8 cellular contexts compared by ENCODE assay signal in genomic region chr15:74995779-74996765, GRCh38. TPM values are rescaled to one million over a fixed set of nuclear protein-coding genes. Genes with fewer than 3 reads are reported as not detected.
DNase-seq lines count a peak whose midpoint lies in the region; ATAC-seq and TF ChIP-seq lines count a peak whose summit lies in the region.

No MANE protein-coding gene starts in this region.

- peak; percentile 86 for DNase-seq in H7
- peak; percentile 48 for DNase-seq in NCI-H524 treated with DMSO at 0.1 percent for 48 hours (lab: John Stamatoyannopoulos, UW)
- DNase-seq in cerebellar cortex (ENCODE audit: low spot score): peak; percentile 80
- no peak for DNase-seq in mesenchymal stem cell
- DNase-seq in tibial nerve (ENCODE audit: low spot score in 2 of 2): no peak
- DNase-seq in GF-D8 (lab: John Stamatoyannopoulos, UW): no peak

- peak overlapping the region in 1 of 2 experiments; percentile 63 for H3K23ac ChIP-seq in mesenchymal stem cell (ENCODE audit: low read length in 2 of 2)

- H3K79me1 ChIP-seq in mesenchymal stem cell (replicated peaks; ENCODE audit: low read length, poor library complexity, severe bottlenecking): no peaks in the 10 kb centered on the region

- peaks cover 15% of the 10 kb centered on the region; the same call in 1 of the 2 replicates for H3K27me3 ChIP-seq in H7 (ENCODE audit: control insufficient read depth, insufficient read depth, low read length)
- peaks cover 27 to 35% of the 10 kb centered on the region in 2 experiments for H3K27me3 ChIP-seq in mesenchymal stem cell (ENCODE audit: control insufficient read depth in 1 of 2, insufficient read depth in 1 of 2, low read length in 2 of 2)
- no peaks in the 10 kb centered on the region for H3K27me3 ChIP-seq in tibial nerve

- no peak overlapping the region for H3K14ac ChIP-seq in mesenchymal stem cell (ENCODE audit: low read length in 2 of 2)

- H3K4me3 ChIP-seq in H7 (ENCODE audit: insufficient read depth, low read depth, low read length) (peak overlapping the region; percentile 79), mesenchymal stem cell (ENCODE audit: insufficient read depth in 1 of 2, low read depth in 1 of 2, low read length in 2 of 2) (peak overlapping the region; percentile 81 to 89), tibial nerve (peak overlapping the region; percentile 39 to 86 (median 64))

- peaks cover 15% of the 10 kb centered on the region for H3K4me1 ChIP-seq in mesenchymal stem cell (ENCODE audit: control insufficient read depth, insufficient read depth, low read depth, low read length)
- H3K4me1 ChIP-seq in tibial nerve: peaks cover 0 to 28% (median 9%) of the 10 kb centered on the region in 4 donors

- peak overlapping the region; percentile 3 for H2AFZ ChIP-seq in mesenchymal stem cell (ENCODE audit: low read depth, low read length)

- no peak overlapping the region for H2BK12ac ChIP-seq in mesenchymal stem cell (ENCODE audit: low read length in 2 of 2)

- H3K27ac ChIP-seq in mesenchymal stem cell (ENCODE audit: low read length, poor library complexity, severe bottlenecking): no peak overlapping the region
- H3K27ac ChIP-seq in tibial nerve: peak overlapping the region in 1 of 4 donors; percentile 66

- peak overlapping the region; percentile 89 for H3K4me2 ChIP-seq in mesenchymal stem cell (ENCODE audit: low read length, poor library complexity, severe bottlenecking)

- H3K36me3 ChIP-seq in H7 (replicated peaks; ENCODE audit: control insufficient read depth, insufficient read depth, low read length) (no peaks in the 10 kb centered on the region), mesenchymal stem cell (ENCODE audit: control insufficient read depth in 1 of 2, insufficient read depth in 2 of 2, low read depth in 1 of 2, low read length in 2 of 2) (no peaks in the 10 kb centered on the region), tibial nerve (no peaks in the 10 kb centered on the region)

- H3K4ac ChIP-seq in mesenchymal stem cell (ENCODE audit: low read depth in 1 of 2, low read length in 2 of 2): no peak overlapping the region

- WGBS in mesenchymal stem cell: 11% methylated on average over 42 of the region's 42 CpGs
- WGBS in tibial nerve, 2 donors: 7 to 11% methylated on average over 21 to 23 of the region's 42 CpGs

- ATAC-seq in activated CD4-positive, CD25-positive, alpha-beta regulatory T cell treated with anti-CD3 and anti-CD28 coated beads, Interleukin-2, amount 50 U/mL, for 24 hours: no peak
- ATAC-seq in GM21423 (IDR thresholded peaks at IDR 0.05; ENCODE audit: unreplicated experiment): no peak

- H3K9me3 ChIP-seq in mesenchymal stem cell (ENCODE audit: control insufficient read depth, low read length) (peaks cover 8% of the 10 kb centered on the region), tibial nerve (no peaks in the 10 kb centered on the region)

- no peak for TF ChIP-seq POLR2A in tibial nerve (IDR thresholded peaks at IDR 0.05)

- no peak for TF ChIP-seq EP300 in tibial nerve (IDR thresholded peaks at IDR 0.05)

- H2BK5ac ChIP-seq in mesenchymal stem cell (ENCODE audit: low read depth, low read length, poor library complexity, severe bottlenecking): no peak overlapping the region

- no peak for TF ChIP-seq CTCF in tibial nerve (IDR thresholded peaks at IDR 0.05)

- H4K8ac ChIP-seq in mesenchymal stem cell (ENCODE audit: low read length): peak overlapping the region; percentile 73

- H3K9ac ChIP-seq in mesenchymal stem cell (ENCODE audit: low read length): peak overlapping the region; percentile 81

- no peak overlapping the region for H2BK120ac ChIP-seq in mesenchymal stem cell (ENCODE audit: low read depth, low read length)

- no peak overlapping the region for H2AK5ac ChIP-seq in mesenchymal stem cell (ENCODE audit: low read length, severe bottlenecking)

- peak overlapping the region in 1 of 2 experiments; percentile 46 for H3K18ac ChIP-seq in mesenchymal stem cell (ENCODE audit: low read depth in 1 of 2, low read length in 2 of 2)

- H2BK15ac ChIP-seq in mesenchymal stem cell (ENCODE audit: low read depth, poor library complexity, severe bottlenecking): no peak overlapping the region

- no peak overlapping the region for H4K91ac ChIP-seq in mesenchymal stem cell (ENCODE audit: low read length)

RNA-seq across cellular contexts. Expression of gene SCAMP5, which starts 0.7 kb away (rescaled TPM):
- total RNA-seq in H7 (2014; rRNA removed; shearing (Covaris generic)): 17.7 and 23.0 TPM in 2 replicates
- 2.4 TPM for polyA plus RNA-seq in mesenchymal stem cell (2013, experiment 1 of 2)
- 2.2 TPM for polyA plus RNA-seq in mesenchymal stem cell (2013, experiment 2 of 2)
- 10 to 100 TPM in 2 of 4 donors, 1 to 10 TPM in 2; 1.5 to 14.1 (median 8.8) TPM for total RNA-seq in tibial nerve

RNA-seq across cellular contexts. Expression of gene PPCDC, which starts 27.3 kb away (rescaled TPM):
- 34.4 and 35.2 TPM in 2 replicates for total RNA-seq in H7 (2014; rRNA removed; shearing (Covaris generic))
- polyA plus RNA-seq in mesenchymal stem cell (2013, experiment 1 of 2): 4.0 TPM
- polyA plus RNA-seq in mesenchymal stem cell (2013, experiment 2 of 2): 4.6 TPM
- total RNA-seq in tibial nerve: 10 to 100 TPM; 19.8 to 42.5 (median 36.4) TPM

RNA-seq across cellular contexts. Expression of gene RPP25, which starts 39.5 kb away (rescaled TPM):
- 40.0 and 40.3 TPM in 2 replicates for total RNA-seq in H7 (2014; rRNA removed; shearing (Covaris generic))
- polyA plus RNA-seq in mesenchymal stem cell (2013, experiment 1 of 2): 13.5 TPM
- 13.8 TPM for polyA plus RNA-seq in mesenchymal stem cell (2013, experiment 2 of 2)
- total RNA-seq in tibial nerve: 10 to 100 TPM; 10.1 to 15.9 (median 13.0) TPM

RNA-seq across cellular contexts. Expression of gene COX5A, which starts 58.2 kb away (rescaled TPM):
- total RNA-seq in H7 (2014; rRNA removed; shearing (Covaris generic)): 154 and 185 TPM in 2 replicates
- 303 TPM for polyA plus RNA-seq in mesenchymal stem cell (2013, experiment 1 of 2)
- polyA plus RNA-seq in mesenchymal stem cell (2013, experiment 2 of 2): 324 TPM
- total RNA-seq in tibial nerve: 10 to 100 TPM; 27.8 to 51.3 (median 32.1) TPM

Comparison
In these comparisons a context has a peak if more than half of its experiments do, and no peak if none do; other contexts are left out.
1. DNase-seq: peak in H7 (single experiment), NCI-H524 treated with DMSO at 0.1 percent for 48 hours (single experiment) and cerebellar cortex (single experiment); none in mesenchymal stem cell (single experiment), tibial nerve (0 of 2) and GF-D8 (single experiment).
2. Peak in every context shown above with its lines, with median percentiles within 50 percentile points of each other: H3K4me3 ChIP-seq.